ENCODE assay signal across 8 cellular contexts in the genomic region with DNA sequence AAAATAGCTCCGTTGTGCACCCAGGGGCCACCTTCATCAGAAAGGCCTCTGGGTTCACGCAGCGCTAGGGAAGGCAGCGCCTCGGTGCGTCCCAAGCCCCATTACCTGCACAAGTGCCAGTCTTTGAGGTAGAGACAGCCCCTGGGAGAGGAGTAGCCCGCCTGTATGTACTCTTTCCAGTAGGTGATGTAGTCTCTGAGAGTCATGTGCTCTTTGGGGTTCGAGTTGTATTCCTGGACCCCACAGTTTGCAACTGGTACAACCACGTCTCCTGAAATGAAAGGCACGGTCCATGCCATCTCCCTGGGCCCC. TPM values are rescaled to one million over a fixed set of nuclear protein-coding genes. Genes with fewer than 3 reads are reported as not detected.
DNase-seq lines count a peak whose midpoint lies in the region; ATAC-seq and TF ChIP-seq lines count a peak whose summit lies in the region.

No MANE protein-coding gene starts in this region.

- no peak for TF ChIP-seq EP300 in transverse colon (IDR thresholded peaks at IDR 0.05; ENCODE audit: low read depth)

- in situ Hi-C loops in transverse colon (cut with MboI; ENCODE audit: low pct_ligation_motif_present in 1 of 4, low pct_unique_long_range_greater_than_20kb in 1 of 4, low sequenced_read_pairs in 3 of 4): no loop called here

- H3K27ac ChIP-seq in DND-41 (ENCODE audit: low read length): peak overlapping the region; percentile 86
- H3K27ac ChIP-seq in layer of hippocampus (ENCODE audit: low read depth, low read length): peak overlapping the region; percentile 18
- H3K27ac ChIP-seq in transverse colon: peak overlapping the region; percentile 85 to 92 (median 90)

- H3K27me3 ChIP-seq in DND-41 (ENCODE audit: insufficient read depth, low read length, poor library complexity): no peaks in the 10 kb centered on the region
- no peaks in the 10 kb centered on the region for H3K27me3 ChIP-seq in layer of hippocampus (ENCODE audit: control insufficient read depth, insufficient read depth, low read length)
- H3K27me3 ChIP-seq in transverse colon: no peaks in the 10 kb centered on the region

- H3K36me3 Mint-ChIP-seq in activated naive CD8-positive, alpha-beta T cell treated with anti-CD3 and anti-CD28 coated beads, Interleukin-2, amount 10 ng/mL, durations not matched to agents 7 days and 5 days: no peaks in the 10 kb centered on the region

- H3K36me3 ChIP-seq in DND-41 (ENCODE audit: insufficient read depth, low read length) (peaks cover 43% of the 10 kb centered on the region), transverse colon (no peaks in the 10 kb centered on the region)

- H3K27me3 Mint-ChIP-seq in activated naive CD8-positive, alpha-beta T cell treated with anti-CD3 and anti-CD28 coated beads, Interleukin-2, amount 10 ng/mL, durations not matched to agents 7 days and 5 days: no peaks in the 10 kb centered on the region

- no peaks in the 10 kb centered on the region for H3K9me3 Mint-ChIP-seq in activated naive CD8-positive, alpha-beta T cell treated with anti-CD3 and anti-CD28 coated beads, Interleukin-2, amount 10 ng/mL, durations not matched to agents 7 days and 5 days

- H3K4me1 ChIP-seq in DND-41 (ENCODE audit: insufficient read depth, low read length) (peaks cover 44% of the 10 kb centered on the region), transverse colon (peaks cover 13 to 31% (median 20%) of the 10 kb centered on the region in 4 donors)

- H3K27ac Mint-ChIP-seq in activated naive CD8-positive, alpha-beta T cell treated with anti-CD3 and anti-CD28 coated beads, Interleukin-2, amount 10 ng/mL, durations not matched to agents 7 days and 5 days: peak overlapping the region; percentile 96

- DNase-seq in DND-41: no peak
- no peak for DNase-seq in activated naive CD8-positive, alpha-beta T cell treated with anti-CD3 and anti-CD28 coated beads, Interleukin-2, amount 10 ng/mL, durations not matched to agents 7 days and 5 days
- no peak for DNase-seq in transverse colon

- POLR2A ChIA-PET in activated naive CD8-positive, alpha-beta T cell treated with anti-CD3 and anti-CD28 coated beads, Interleukin-2, amount 10 ng/mL, durations not matched to agents 7 days and 5 days (lab: Charles Lee): interaction anchor here (0.9 kb wide), 1 partner anchor 53 kb away, joined by 3 read pairs; no protein-coding TSS in a partner anchor

- H3K4me3 ChIP-seq in DND-41 (ENCODE audit: low read depth in 1 of 2, low read length in 2 of 2) (peak overlapping the region; percentile 88 to 95; a peak in 3 of 4 replicates), transverse colon (peak overlapping the region; percentile 85 to 88 (median 86))

- H3K4me1 Mint-ChIP-seq in activated naive CD8-positive, alpha-beta T cell treated with anti-CD3 and anti-CD28 coated beads, Interleukin-2, amount 10 ng/mL, durations not matched to agents 7 days and 5 days: peaks cover 16% of the 10 kb centered on the region

- H3K9me3 ChIP-seq in DND-41 (ENCODE audit: insufficient read depth, low read length, severe bottlenecking): no peaks in the 10 kb centered on the region
- H3K9me3 ChIP-seq in transverse colon: no peaks in the 10 kb centered on the region

- H2AFZ ChIP-seq in DND-41 (ENCODE audit: low read depth, low read length): peak overlapping the region; percentile 94

- ATAC-seq in DND-41 (ENCODE audit: insufficient read depth, low read depth): no peak; the same call in 2 of the 3 replicates
- peak; percentile 0 for ATAC-seq in HG03103 (IDR thresholded peaks at IDR 0.05; ENCODE audit: low read depth, unreplicated experiment)
- ATAC-seq in activated naive CD8-positive, alpha-beta T cell treated with anti-CD3 and anti-CD28 coated beads, Interleukin-2, amount 10 ng/mL, durations not matched to agents 7 days and 5 days (ENCODE audit: low read depth): peak; percentile 3
- no peak for ATAC-seq in HG03460 (IDR thresholded peaks at IDR 0.05; ENCODE audit: unreplicated experiment)
- no peak for ATAC-seq in HG03469 (IDR thresholded peaks at IDR 0.05; ENCODE audit: unreplicated experiment)
- ATAC-seq in GM18519 (IDR thresholded peaks at IDR 0.05; ENCODE audit: low FRiP score, unreplicated experiment): no peak

- peaks cover 70% of the 10 kb centered on the region for H3K79me2 ChIP-seq in DND-41 (ENCODE audit: insufficient read depth, low read length)

- no peak for TF ChIP-seq CTCF in DND-41 (IDR thresholded peaks at IDR 0.05; ENCODE audit: borderline replicate concordance, extremely low read depth, low read length, poor library complexity, severe bottlenecking)
- TF ChIP-seq CTCF in transverse colon (IDR thresholded peaks at IDR 0.05): no peak

- H4K20me1 ChIP-seq in DND-41 (ENCODE audit: insufficient read depth, low read length): peaks cover 59% of the 10 kb centered on the region

- H3K9ac ChIP-seq in DND-41 (ENCODE audit: low read depth, low read length): peak overlapping the region; percentile 96

- intact Hi-C loops in transverse colon (cut with DNase I; ENCODE audit: low total_unique reads): no loop called here

- H3K4me2 ChIP-seq in DND-41 (ENCODE audit: insufficient read depth, low read length): peak overlapping the region; percentile 99

- TF ChIP-seq POLR2A in transverse colon (IDR thresholded peaks at IDR 0.05): no peak

- H3K4me3 Mint-ChIP-seq in activated naive CD8-positive, alpha-beta T cell treated with anti-CD3 and anti-CD28 coated beads, Interleukin-2, amount 10 ng/mL, durations not matched to agents 7 days and 5 days: peak overlapping the region; percentile 97

- WGBS in transverse colon (ENCODE audit: low coverage in 1 of 2), 2 donors: 0% methylated on average over 8 of the region's 10 CpGs; no CpG with 5 or more reads in 1 of the 2 donors

RNA-seq across cellular contexts. Expression of a gene that starts 0.6 kb away (rescaled TPM):
- 10 to 100 TPM; 20.4 to 21.6 TPM for total RNA-seq in activated naive CD8-positive, alpha-beta T cell treated with anti-CD3 and anti-CD28 coated beads, Interleukin-2, amount 10 ng/mL, durations not matched to agents 7 days and 5 days
- 10 to 100 TPM in 3 of 4 donors, 1 to 10 TPM in 1; 6.8 to 52.7 (median 19.8) TPM for total RNA-seq in transverse colon

RNA-seq across cellular contexts. Expression of a gene that starts 0.7 kb away (rescaled TPM):
- 10 to 100 TPM; 29.0 to 29.2 TPM for total RNA-seq in activated naive CD8-positive, alpha-beta T cell treated with anti-CD3 and anti-CD28 coated beads, Interleukin-2, amount 10 ng/mL, durations not matched to agents 7 days and 5 days
- 10 to 100 TPM; 24.1 to 49.0 (median 38.4) TPM for total RNA-seq in transverse colon

Comparison
In these comparisons a context has a peak if more than half of its experiments do, and no peak if none do; other contexts are left out.
1. ATAC-seq: peak in HG03103 (single experiment) and activated naive CD8-positive, alpha-beta T cell treated with anti-CD3 and anti-CD28 coated beads, Interleukin-2, amount 10 ng/mL, durations not matched to agents 7 days and 5 days (single experiment); none in DND-41 (single experiment), HG03460 (single experiment), HG03469 (single experiment) and GM18519 (single experiment).
2. H3K27ac ChIP-seq: peak in every context shown above with its lines; median percentile 90 in transverse colon; 86 in DND-41; 18 in layer of hippocampus.